Comparison of ENCODE assay signal across 9 cellular contexts in the genomic region with DNA sequence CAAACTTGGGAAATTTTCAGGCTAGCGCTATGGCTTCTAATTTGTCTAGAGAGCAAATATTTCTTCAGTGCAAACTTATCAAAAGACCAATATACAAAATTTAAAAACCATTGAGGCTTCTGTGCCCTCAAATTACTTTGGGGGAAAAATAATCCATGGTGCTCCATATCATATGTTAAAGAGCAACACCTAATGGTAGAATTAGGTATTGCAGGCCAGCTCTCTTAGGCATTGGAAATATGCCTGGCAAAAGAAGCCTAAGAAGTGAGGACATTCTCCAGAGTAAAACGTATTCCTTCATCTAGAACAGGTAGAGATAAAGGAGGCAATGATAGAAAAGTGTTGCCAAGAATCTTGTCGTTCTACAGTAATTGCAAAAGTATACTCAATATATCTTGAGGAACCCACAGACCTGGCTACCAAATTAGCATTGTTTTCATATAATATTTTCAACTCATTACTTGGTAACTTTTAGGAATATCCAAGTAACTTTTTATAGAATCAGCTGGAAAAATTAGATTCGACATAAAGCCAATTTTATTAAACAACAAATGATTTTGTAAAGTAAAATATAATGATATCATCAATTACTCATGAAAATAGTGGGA.
DNase-seq lines count a peak whose midpoint lies in the region; ATAC-seq, FAIRE-seq and TF ChIP-seq lines count a peak whose summit lies in the region.
"Had no signal": no experiment of that assay in that cellular context is flagged by ENCODE, and none has a peak within 500 bp of the region (broad histone marks: within the 10 kb centered on the region; RNA-seq: fewer than 3 reads in every experiment).

No MANE protein-coding gene starts in this region.

- H3K79me2 ChIP-seq in DOHH2 (ENCODE audit: control insufficient read depth, low read length) (no peaks in the 10 kb centered on the region), GM12878 (ENCODE audit: control insufficient read depth, insufficient read depth, low read length) (no peaks in the 10 kb centered on the region)

- peak; percentile 88 for TF ChIP-seq CTCF in DOHH2 (IDR thresholded peaks at IDR 0.05; ENCODE audit: low read depth, low read length, poor library complexity, severe bottlenecking)
- TF ChIP-seq CTCF in GM12878 (IDR thresholded peaks at IDR 0.05 in 2 of 3, conservative IDR thresholded peaks at IDR 0.05 in 1 of 3; ENCODE audit: control insufficient read depth in 2 of 3, extremely low read depth in 1 of 3, insufficient read depth in 1 of 3, low read depth in 3 of 3, low read length in 3 of 3) = peak; percentile 48 to 87 (median 75)

- no peak overlapping the region for H2AFZ ChIP-seq in GM12878 (ENCODE audit: control insufficient read depth, low read depth, low read length)

- no peak overlapping the region for H3K4me2 ChIP-seq in DOHH2 (ENCODE audit: low read length)
- no peak overlapping the region for H3K4me2 ChIP-seq in GM12878 (ENCODE audit: control insufficient read depth, insufficient read depth)

- no peaks in the 10 kb centered on the region for H3F3A ChIP-seq in DOHH2 (ENCODE audit: control insufficient read depth, insufficient read depth)

- SMC1A ChIA-PET in GM12878 (lab: Charles Lee; ENCODE audit: uncharacterized antibody, unreplicated experiment) = interaction anchor here (1.4 kb wide), 1 partner anchor 11 kb away, joined by 5 read pairs; no protein-coding TSS in a partner anchor

- no peaks in the 10 kb centered on the region for H3K9me2 ChIP-seq in DOHH2 (replicated peaks; ENCODE audit: control insufficient read depth, low read length)

- POLR2A ChIA-PET in GM12878 (lab: Charles Lee) = interaction anchor here (0.6 kb wide), 2 partner anchors 834 to 1245 kb away, joined by 3 read pairs; no protein-coding TSS in a partner anchor

- WGBS in GM12878 (ENCODE audit: insufficient coverage, insufficient replicate concordance, low lambda C conversion rate, missing lambda C conversion rate) = 38% methylated on average over 4 of the region's 4 CpGs

- H3K4me3 ChIP-seq in DOHH2 (ENCODE audit: low read length) (no peak overlapping the region), GM12878 (no peak overlapping the region), MG63 (no peak overlapping the region)

- RAD21 ChIA-PET in GM12878 (lab: Charles Lee; ENCODE audit: unreplicated experiment) = interaction anchor here (0.6 kb wide), 1 partner anchor 48 kb away, joined by 3 read pairs; no protein-coding TSS in a partner anchor

- in situ Hi-C loops in GM12878 (cut with MboI) = no loop called here

- TF ChIP-seq EP300 in GM12878 (IDR thresholded peaks at IDR 0.05; ENCODE audit: borderline replicate concordance in 1 of 2, control insufficient read depth in 1 of 2, low read depth in 2 of 2, low read length in 2 of 2) = no peak

- no peak for TF ChIP-seq POLR2A in GM12878 (IDR thresholded peaks at IDR 0.05; ENCODE audit: low read depth, low read length)

- intact Hi-C loops in GM12878 (cut with micrococcal nuclease; ENCODE audit: unreplicated experiment) = loop anchor here (2.0 to 5.0 kb wide), 2 partner anchors 400 to 850 kb away; partner anchors contain the start of gene BCL11A

- TF ChIP-seq RAD21 in GM12878 (IDR thresholded peaks at IDR 0.05; ENCODE audit: insufficient read depth, low read depth, low read length) = peak; percentile 60

- no peaks in the 10 kb centered on the region for H3K4me1 ChIP-seq in DOHH2 (ENCODE audit: control insufficient read depth, low read length)
- H3K4me1 ChIP-seq in GM12878 (ENCODE audit: control insufficient read depth, insufficient read depth, low read length) = peaks cover 9% of the 10 kb centered on the region

- H3K27ac ChIP-seq in DOHH2 (ENCODE audit: low read depth, low read length) = no peak overlapping the region
- H3K27ac ChIP-seq in GM12878 (ENCODE audit: control insufficient read depth, insufficient read depth) = no peak overlapping the region

- H3K9me3 ChIP-seq in DOHH2 (ENCODE audit: control insufficient read depth, insufficient read depth, low read length) (peaks cover 19% of the 10 kb centered on the region; the same call in 1 of the 2 replicates), GM12878 (replicated peaks; ENCODE audit: control insufficient read depth, insufficient read depth, low read length) (peaks cover 4% of the 10 kb centered on the region; the same call in 1 of the 3 replicates), MG63 (0 out of 2 replicates have a peak, but pooled peaks cover 3% of the 10 kb centered on the region)

- FAIRE-seq in GM12878 (lab: Jason Lieb, UNC) = no peak
- FAIRE-seq: colon had no signal

- CTCF ChIA-PET in GM12878 (lab: Yijun Ruan, JAX) = interaction anchor here (0.7 to 2.3 kb wide), 4 partner anchors 110 to 1126 kb away, joined by 3 to 10 read pairs (median 4); no protein-coding TSS in a partner anchor

- H3K27me3 ChIP-seq in DOHH2 (ENCODE audit: control insufficient read depth, low read length) (no peaks in the 10 kb centered on the region), GM12878 (replicated peaks in 1 of 2; ENCODE audit: control insufficient read depth in 2 of 2, insufficient read depth in 2 of 2, low read length in 1 of 2) (no peaks in the 10 kb centered on the region), MG63 (no peaks in the 10 kb centered on the region)

- H3K9ac ChIP-seq in GM12878 (ENCODE audit: control insufficient read depth, insufficient read depth, low read length) = no peak overlapping the region

- H4K20me1 ChIP-seq in DOHH2 (ENCODE audit: control insufficient read depth, insufficient read depth, low read depth, low read length) (no peaks in the 10 kb centered on the region), GM12878 (ENCODE audit: control insufficient read depth, insufficient read depth) (no peaks in the 10 kb centered on the region)

- DNase-seq in GM12878 (ENCODE audit: low read depth, low spot score) (no peak), myocyte (ENCODE audit: low read depth) (peak; percentile 11), MG63 (no peak)
- DNase-seq in effector CD4-positive, alpha-beta T cell = no peak

- no TSS peak for BruUV-seq in GM12878 (replicated peaks; lab: Mats Ljungman, UMichigan)

- H3K36me3 ChIP-seq in DOHH2 (ENCODE audit: control insufficient read depth, low read length) = no peaks in the 10 kb centered on the region
- H3K36me3 ChIP-seq in GM12878 (ENCODE audit: control insufficient read depth in 2 of 2, insufficient read depth in 2 of 2, low read length in 1 of 2) = no peaks in the 10 kb centered on the region
- H3K36me3 ChIP-seq in MG63 = no peaks in the 10 kb centered on the region

- peak; percentile 50 for ATAC-seq in HG03159 (IDR thresholded peaks at IDR 0.05; ENCODE audit: unreplicated experiment)
- peak; percentile 55; the same call in 2 of the 3 replicates for ATAC-seq in GM12878
- ATAC-seq in GM18868 (IDR thresholded peaks at IDR 0.05; ENCODE audit: unreplicated experiment) = no peak
- ATAC-seq in GM18873 (IDR thresholded peaks at IDR 0.05; ENCODE audit: low FRiP score, unreplicated experiment) = no peak

TF ChIP-seq in GM12878, 131 proteins besides CTCF, POLR2A, EP300 and RAD21:
- no peak for TF ChIP-seq YBX1 (IDR thresholded peaks at IDR 0.05)
- peak; percentile 34; the same call in 1 of the 2 replicates for TF ChIP-seq SMC3 (IDR thresholded peaks at IDR 0.05; ENCODE audit: borderline replicate concordance, low read length)
- TF ChIP-seq CBX5 (IDR thresholded peaks at IDR 0.05; ENCODE audit: low read depth) = 0 out of 2 replicates have a peak, but pooled peaks have one; percentile 84
- TF ChIP-seq, protein P1, sequence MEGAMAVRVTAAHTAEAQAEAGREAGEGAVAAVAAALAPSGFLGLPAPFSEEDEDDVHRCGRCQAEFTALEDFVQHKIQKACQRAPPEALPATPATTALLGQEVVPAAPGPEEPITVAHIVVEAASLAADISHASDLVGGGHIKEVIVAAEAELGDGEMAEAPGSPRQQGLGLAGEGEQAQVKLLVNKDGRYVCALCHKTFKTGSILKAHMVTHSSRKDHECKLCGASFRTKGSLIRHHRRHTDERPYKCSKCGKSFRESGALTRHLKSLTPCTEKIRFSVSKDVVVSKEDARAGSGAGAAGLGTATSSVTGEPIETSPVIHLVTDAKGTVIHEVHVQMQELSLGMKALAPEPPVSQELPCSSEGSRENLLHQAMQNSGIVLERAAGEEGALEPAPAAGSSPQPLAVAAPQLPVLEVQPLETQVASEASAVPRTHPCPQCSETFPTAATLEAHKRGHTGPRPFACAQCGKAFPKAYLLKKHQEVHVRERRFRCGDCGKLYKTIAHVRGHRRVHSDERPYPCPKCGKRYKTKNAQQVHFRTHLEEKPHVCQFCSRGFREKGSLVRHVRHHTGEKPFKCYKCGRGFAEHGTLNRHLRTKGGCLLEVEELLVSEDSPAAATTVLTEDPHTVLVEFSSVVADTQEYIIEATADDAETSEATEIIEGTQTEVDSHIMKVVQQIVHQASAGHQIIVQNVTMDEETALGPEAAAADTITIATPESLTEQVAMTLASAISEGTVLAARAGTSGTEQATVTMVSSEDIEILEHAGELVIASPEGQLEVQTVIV (IDR thresholded peaks at IDR 0.05; ENCODE audit: borderline replicate concordance, partially characterized antibody) = no peak

Comparison
In these comparisons a context has a peak if more than half of its experiments do, and no peak if none do; other contexts are left out.
1. ATAC-seq: peak in HG03159 (single experiment) and GM12878 (single experiment); none in GM18868 (single experiment) and GM18873 (single experiment).